Comparison of ENCODE assay signal across 8 cellular contexts in genomic region chr17:68435876-68436842, GRCh38. TPM values are rescaled to one million over a fixed set of nuclear protein-coding genes. Genes with fewer than 3 reads are reported as not detected.
A peak's percentile ranks its signal among the peaks of the same experiment; 100 is the strongest.
DNase-seq lines count a peak whose midpoint lies in the region; ATAC-seq and TF ChIP-seq lines count a peak whose summit lies in the region.

No MANE protein-coding gene starts in this region.

- H3K27ac ChIP-seq in coronary artery, result no peak overlapping the region

- TF ChIP-seq CTCF in GM12865 (IDR thresholded peaks at IDR 0.05; ENCODE audit: insufficient read depth, low read depth, low read length, missing control alignments), result peak; percentile 98
- TF ChIP-seq CTCF in coronary artery (IDR thresholded peaks at IDR 0.05), result peak; percentile 65
- peak in 1 of 3 donors; percentile 94 for TF ChIP-seq CTCF in lower leg skin (IDR thresholded peaks at IDR 0.05)

- no peak overlapping the region for H3K4me3 ChIP-seq in GM12865 (ENCODE audit: low read depth, low read length)
- H3K4me3 ChIP-seq in coronary artery, result no peak overlapping the region
- H3K4me3 ChIP-seq in lower leg skin (ENCODE audit: low read depth, poor library complexity, severe bottlenecking), result no peak overlapping the region

- ATAC-seq in HG03432 (IDR thresholded peaks at IDR 0.05; ENCODE audit: unreplicated experiment), result peak; percentile 58
- no peak for ATAC-seq in HG03095 (IDR thresholded peaks at IDR 0.05; ENCODE audit: unreplicated experiment)

- H3K4me1 Mint-ChIP-seq in activated CD4-positive, alpha-beta T cell treated with anti-CD3 and anti-CD28 coated beads, Interleukin-2, amount 10 ng/mL, durations not matched to agents 24 days and 14 days, result peaks cover 53% of the 10 kb centered on the region

- TF ChIP-seq POLR2A in lower leg skin (IDR thresholded peaks at IDR 0.05), result no peak

- peaks cover 23% of the 10 kb centered on the region for H3K36me3 Mint-ChIP-seq in activated CD4-positive, alpha-beta T cell treated with anti-CD3 and anti-CD28 coated beads, Interleukin-2, amount 10 ng/mL, durations not matched to agents 24 days and 14 days (ENCODE audit: low read depth)

- intact Hi-C loops in activated CD4-positive, alpha-beta T cell treated with anti-CD3 and anti-CD28 coated beads, Interleukin-2, amount 10 ng/mL, durations not matched to agents 24 days and 14 days (cut with micrococcal nuclease), result loop anchor here (1.0 to 5.0 kb wide), 8 partner anchors 27 to 263 kb away; no protein-coding TSS in a partner anchor
- intact Hi-C loops in lower leg skin (cut with DNase I; ENCODE audit: low total_unique reads), result loop anchor here (10.0 kb wide), 1 partner anchor 171 kb away; no protein-coding TSS in a partner anchor

- H3K27me3 Mint-ChIP-seq in activated CD4-positive, alpha-beta T cell treated with anti-CD3 and anti-CD28 coated beads, Interleukin-2, amount 10 ng/mL, durations not matched to agents 24 days and 14 days, result no peaks in the 10 kb centered on the region

- WGBS in lower leg skin, 2 donors, result 41 to 43% methylated on average over 20 of the region's 20 CpGs

- peak overlapping the region; percentile 89 for H3K27ac Mint-ChIP-seq in activated CD4-positive, alpha-beta T cell treated with anti-CD3 and anti-CD28 coated beads, Interleukin-2, amount 10 ng/mL, durations not matched to agents 24 days and 14 days

- no peaks in the 10 kb centered on the region for H3K9me3 Mint-ChIP-seq in activated CD4-positive, alpha-beta T cell treated with anti-CD3 and anti-CD28 coated beads, Interleukin-2, amount 10 ng/mL, durations not matched to agents 24 days and 14 days

- H3K4me3 Mint-ChIP-seq in activated CD4-positive, alpha-beta T cell treated with anti-CD3 and anti-CD28 coated beads, Interleukin-2, amount 10 ng/mL, durations not matched to agents 24 days and 14 days, result peak overlapping the region; percentile 33

- DNase-seq in GM12865 (ENCODE audit: low read depth), result peak; percentile 89
- DNase-seq in NCI-H526 (lab: John Stamatoyannopoulos, UW), result peak; percentile 67 to 89
- peak; percentile 95 for DNase-seq in activated CD4-positive, alpha-beta T cell treated with anti-CD3 and anti-CD28 coated beads, Interleukin-2, amount 10 ng/mL, durations not matched to agents 24 days and 14 days
- no peak for DNase-seq in coronary artery (ENCODE audit: low spot score)
- peak; percentile 84 to 96 for DNase-seq in lower leg skin (ENCODE audit: low spot score in 2 of 2)
- peak; percentile 72 for DNase-seq in stimulated activated CD8-positive, alpha-beta memory T cell treated with anti-CD3 and anti-CD28 coated beads, Interleukin-15, amount 100 ng/mL, for 1 hour (ENCODE audit: low read depth)

RNA-seq across cellular contexts. Expression of gene WIPI1, which starts 21.1 kb away (rescaled TPM):
- 9.1 and 9.5 TPM in 2 replicates for total RNA-seq in activated CD4-positive, alpha-beta T cell treated with anti-CD3 and anti-CD28 coated beads, Interleukin-2, amount 10 ng/mL, durations not matched to agents 24 days and 14 days
- total RNA-seq in lower leg skin, result 10 to 100 TPM; 21.7 to 64.3 (median 38.2) TPM
